18 cellular contexts compared by ENCODE assay signal in genomic region chr1:231533240-231533639, GRCh38. TPM values are rescaled to one million over a fixed set of nuclear protein-coding genes. Genes with fewer than 3 reads are reported as not detected.
DNase-seq lines count a peak whose midpoint lies in the region; ATAC-seq and TF ChIP-seq lines count a peak whose summit lies in the region.
"Had no signal": no experiment of that assay in that cellular context is flagged by ENCODE, and none has a peak within 500 bp of the region (broad histone marks: within the 10 kb centered on the region; RNA-seq: fewer than 3 reads in every experiment).

No MANE protein-coding gene starts in this region.

- TF ChIP-seq CTCF in Loucy (conservative IDR thresholded peaks at IDR 0.05; ENCODE audit: low read length) (no peak), brain (conservative IDR thresholded peaks at IDR 0.05) (no peak), gastrocnemius medialis (IDR thresholded peaks at IDR 0.05 in 4 of 5, conservative IDR thresholded peaks at IDR 0.05 in 1 of 5) (no peak), WERI-Rb-1 (IDR thresholded peaks at IDR 0.05; ENCODE audit: low read depth, low read length) (no peak)

- H3K27ac ChIP-seq in gastrocnemius medialis = peak overlapping the region; percentile 94 to 99 (median 96)
- no peak overlapping the region for H3K27ac ChIP-seq in WERI-Rb-1
- H3K27ac ChIP-seq: 22Rv1, GM23248 had no signal

- H3K36me3 Mint-ChIP-seq in activated naive CD4-positive, alpha-beta T cell treated with anti-CD3 and anti-CD28 coated beads, Interleukin-2, amount 50 U/mL, for 24 hours = peaks cover 13% of the 10 kb centered on the region
- peaks cover 24% of the 10 kb centered on the region for H3K36me3 Mint-ChIP-seq in activated naive CD4-positive, alpha-beta T cell treated with anti-CD3 and anti-CD28 coated beads for 36 hours (ENCODE audit: low read depth)
- H3K36me3 Mint-ChIP-seq in brain = peaks cover 76% of the 10 kb centered on the region
- peaks cover 14% of the 10 kb centered on the region for H3K36me3 Mint-ChIP-seq in natural killer cell treated with Interleukin-12 subunit alpha and Interleukin-12 subunit beta and Interleukin-15 and Interleukin-18, amount 100 ng/mL, for 72 hours

- intact Hi-C loops in activated naive CD4-positive, alpha-beta T cell treated with anti-CD3 and anti-CD28 coated beads for 36 hours (cut with micrococcal nuclease) = no loop called here
- intact Hi-C loops in gastrocnemius medialis (cut with DNase I; ENCODE audit: low total_unique reads) = no loop called here

- H3K9me3 Mint-ChIP-seq in activated naive CD4-positive, alpha-beta T cell treated with anti-CD3 and anti-CD28 coated beads, Interleukin-2, amount 50 U/mL, for 24 hours = no peaks in the 10 kb centered on the region
- no peaks in the 10 kb centered on the region for H3K9me3 Mint-ChIP-seq in activated naive CD4-positive, alpha-beta T cell treated with anti-CD3 and anti-CD28 coated beads for 36 hours
- peaks cover 0 to 2% (median 0%) of the 10 kb centered on the region in 5 experiments for H3K9me3 Mint-ChIP-seq in brain
- H3K9me3 Mint-ChIP-seq in natural killer cell treated with Interleukin-12 subunit alpha and Interleukin-12 subunit beta and Interleukin-15 and Interleukin-18, amount 100 ng/mL, for 72 hours = no peaks in the 10 kb centered on the region
- H3K9me3 Mint-ChIP-seq: CD8-positive, alpha-beta T cell had no signal

- no peaks in the 10 kb centered on the region for H3K9me3 ChIP-seq in Loucy (ENCODE audit: insufficient read depth, low read depth, low read length)
- H3K9me3 ChIP-seq in gastrocnemius medialis = no peaks in the 10 kb centered on the region
- H3K9me3 ChIP-seq in WERI-Rb-1 (ENCODE audit: severe bottlenecking) = no peaks in the 10 kb centered on the region
- H3K9me3 ChIP-seq: Caco-2 had no signal

- H3K4me3 ChIP-seq in Loucy (ENCODE audit: low read length, poor library complexity, severe bottlenecking) (peak overlapping the region; percentile 99), gastrocnemius medialis (no peak overlapping the region), WERI-Rb-1 (ENCODE audit: low read depth, low read length) (no peak overlapping the region)
- H3K4me3 ChIP-seq: GM23248 had no signal

- peaks cover 60% of the 10 kb centered on the region for H4K20me1 ChIP-seq in Loucy (ENCODE audit: insufficient read depth, low read length, poor library complexity, severe bottlenecking)

- H3K4me3 Mint-ChIP-seq in activated naive CD4-positive, alpha-beta T cell treated with anti-CD3 and anti-CD28 coated beads, Interleukin-2, amount 50 U/mL, for 24 hours = peak overlapping the region; percentile 15
- H3K4me3 Mint-ChIP-seq in activated naive CD4-positive, alpha-beta T cell treated with anti-CD3 and anti-CD28 coated beads for 36 hours = no peak overlapping the region
- peak overlapping the region in 4 of 5 experiments; percentile 37 to 63 (median 43) for H3K4me3 Mint-ChIP-seq in brain
- H3K4me3 Mint-ChIP-seq in natural killer cell treated with Interleukin-12 subunit alpha and Interleukin-12 subunit beta and Interleukin-15 and Interleukin-18, amount 100 ng/mL, for 72 hours = no peak overlapping the region
- H3K4me3 Mint-ChIP-seq: B cell; CD8-positive, alpha-beta T cell had no signal

- DNase-seq in activated naive CD4-positive, alpha-beta T cell treated with anti-CD3 and anti-CD28 coated beads for 36 hours = no peak
- no peak for DNase-seq in gastrocnemius medialis
- DNase-seq in WERI-Rb-1 = no peak
- DNase-seq in natural killer cell treated with Interleukin-12 subunit alpha and Interleukin-12 subunit beta and Interleukin-15 and Interleukin-18, amount 100 ng/mL, for 72 hours (ENCODE audit: low spot score) = no peak
- DNase-seq: C1 segment of cervical spinal cord; Caco-2; CD8-positive, alpha-beta T cell; DMS153; DND-41; GM23248; H7; HCEC 1CT had no signal

- peak overlapping the region; percentile 33 for H3K9ac ChIP-seq in Loucy (ENCODE audit: low read depth, low read length, poor library complexity, severe bottlenecking)
- H3K9ac ChIP-seq: GM23248 had no signal

- peaks cover 93% of the 10 kb centered on the region for H3K79me2 ChIP-seq in Loucy (ENCODE audit: insufficient read depth, low read length)

- H2AFZ ChIP-seq in Loucy (ENCODE audit: low read length) = no peak overlapping the region
- H2AFZ ChIP-seq: GM23248 had no signal

- ATAC-seq in gastrocnemius medialis (no peak), GM18870 (IDR thresholded peaks at IDR 0.05; ENCODE audit: unreplicated experiment) (no peak)
- no peak for ATAC-seq in natural killer cell treated with Interleukin-12 subunit alpha and Interleukin-12 subunit beta and Interleukin-15 and Interleukin-18, amount 100 ng/mL, for 72 hours
- ATAC-seq: CD8-positive, alpha-beta T cell had no signal

- peak overlapping the region; percentile 85 for H3K4me2 ChIP-seq in Loucy (ENCODE audit: low read depth, low read length, poor library complexity, severe bottlenecking)

- no peaks in the 10 kb centered on the region for H3K27me3 Mint-ChIP-seq in activated naive CD4-positive, alpha-beta T cell treated with anti-CD3 and anti-CD28 coated beads, Interleukin-2, amount 50 U/mL, for 24 hours
- H3K27me3 Mint-ChIP-seq in activated naive CD4-positive, alpha-beta T cell treated with anti-CD3 and anti-CD28 coated beads for 36 hours (ENCODE audit: low read depth) = no peaks in the 10 kb centered on the region
- peaks cover 9% of the 10 kb centered on the region for H3K27me3 Mint-ChIP-seq in brain
- no peaks in the 10 kb centered on the region for H3K27me3 Mint-ChIP-seq in natural killer cell treated with Interleukin-12 subunit alpha and Interleukin-12 subunit beta and Interleukin-15 and Interleukin-18, amount 100 ng/mL, for 72 hours
- H3K27me3 Mint-ChIP-seq: B cell had no signal

- no peaks in the 10 kb centered on the region for H3K27me3 ChIP-seq in Loucy (ENCODE audit: insufficient read depth, low read length, poor library complexity, severe bottlenecking)
- no peaks in the 10 kb centered on the region for H3K27me3 ChIP-seq in gastrocnemius medialis
- H3K27me3 ChIP-seq in WERI-Rb-1 (ENCODE audit: insufficient read depth, low read depth, severe bottlenecking) = no peaks in the 10 kb centered on the region

- H3K36me3 ChIP-seq in Loucy (ENCODE audit: insufficient read depth, low read length) (peaks cover 14% of the 10 kb centered on the region), gastrocnemius medialis (peaks cover 0 to 33% of the 10 kb centered on the region in 2 donors), WERI-Rb-1 (peaks cover 36% of the 10 kb centered on the region)

- peaks cover 6% of the 10 kb centered on the region for H3F3A ChIP-seq in Loucy (ENCODE audit: low read depth)

- in situ Hi-C loops in gastrocnemius medialis (cut with MboI; ENCODE audit: low sequenced_read_pairs in 4 of 4) = loop anchor here in 1 of 4 donors (10.0 kb wide), 1 partner anchor 118 kb away; no protein-coding TSS in a partner anchor

- H3K9me2 ChIP-seq in Loucy (replicated peaks; ENCODE audit: low read depth, low read length) = no peaks in the 10 kb centered on the region

- peaks cover 57% of the 10 kb centered on the region for H3K4me1 Mint-ChIP-seq in activated naive CD4-positive, alpha-beta T cell treated with anti-CD3 and anti-CD28 coated beads, Interleukin-2, amount 50 U/mL, for 24 hours
- peaks cover 41% of the 10 kb centered on the region for H3K4me1 Mint-ChIP-seq in activated naive CD4-positive, alpha-beta T cell treated with anti-CD3 and anti-CD28 coated beads for 36 hours (ENCODE audit: low read depth)
- H3K4me1 Mint-ChIP-seq in brain = peaks cover 75% of the 10 kb centered on the region
- H3K4me1 Mint-ChIP-seq in natural killer cell treated with Interleukin-12 subunit alpha and Interleukin-12 subunit beta and Interleukin-15 and Interleukin-18, amount 100 ng/mL, for 72 hours (ENCODE audit: low read depth in 2 of 2) = peaks cover 25 to 38% of the 10 kb centered on the region in 2 donors

- H3K27ac Mint-ChIP-seq in activated naive CD4-positive, alpha-beta T cell treated with anti-CD3 and anti-CD28 coated beads, Interleukin-2, amount 50 U/mL, for 24 hours = no peak overlapping the region
- H3K27ac Mint-ChIP-seq in activated naive CD4-positive, alpha-beta T cell treated with anti-CD3 and anti-CD28 coated beads for 36 hours = no peak overlapping the region
- H3K27ac Mint-ChIP-seq in brain = no peak overlapping the region
- no peak overlapping the region for H3K27ac Mint-ChIP-seq in natural killer cell treated with Interleukin-12 subunit alpha and Interleukin-12 subunit beta and Interleukin-15 and Interleukin-18, amount 100 ng/mL, for 72 hours
- H3K27ac Mint-ChIP-seq: B cell; CD8-positive, alpha-beta T cell had no signal

- CTCF ChIA-PET in activated naive CD4-positive, alpha-beta T cell treated with anti-CD3 and anti-CD28 coated beads for 36 hours (lab: Charles Lee) = interaction anchor here (0.6 to 2.0 kb wide), 2 partner anchors 112 to 198 kb away, joined by 3 to 6 read pairs; no protein-coding TSS in a partner anchor

- H3K4me1 ChIP-seq in Loucy (ENCODE audit: insufficient read depth, low read length, poor library complexity, severe bottlenecking) (peaks cover 45% of the 10 kb centered on the region), gastrocnemius medialis (peaks cover 38 to 77% of the 10 kb centered on the region in 2 donors)
- H3K4me1 ChIP-seq: Caco-2 had no signal

- no peak for TF ChIP-seq POLR2A in gastrocnemius medialis (IDR thresholded peaks at IDR 0.05)

RNA-seq across cellular contexts. Expression of gene TSNAX, which starts 4.8 kb away (rescaled TPM):
- 10 to 100 TPM; 25.7 to 28.2 TPM for total RNA-seq in activated naive CD4-positive, alpha-beta T cell treated with anti-CD3 and anti-CD28 coated beads for 36 hours
- polyA plus RNA-seq in brain (ENCODE audit: insufficient read depth, low read depth, low replicate concordance) = 15.0 TPM
- total RNA-seq in gastrocnemius medialis = 10 to 100 TPM; 47.8 to 84.2 (median 77.8) TPM
- total RNA-seq in natural killer cell treated with Interleukin-12 subunit alpha and Interleukin-12 subunit beta and Interleukin-15 and Interleukin-18, amount 100 ng/mL, for 72 hours = 10 to 100 TPM; 32.3 to 55.2 TPM

Comparison
In these comparisons a context has a peak if more than half of its experiments do, and no peak if none do; other contexts are left out.
1. H3K4me3 Mint-ChIP-seq: peak in activated naive CD4-positive, alpha-beta T cell treated with anti-CD3 and anti-CD28 coated beads, Interleukin-2, amount 50 U/mL, for 24 hours (single experiment) and brain (4 of 5); none in activated naive CD4-positive, alpha-beta T cell treated with anti-CD3 and anti-CD28 coated beads for 36 hours (single experiment) and natural killer cell treated with Interleukin-12 subunit alpha and Interleukin-12 subunit beta and Interleukin-15 and Interleukin-18, amount 100 ng/mL, for 72 hours (single experiment).